In genomic region chr15:23303654-23304053, GRCh38 we compare ENCODE assay signal across 8 cellular contexts. TPM values are rescaled to one million over a fixed set of nuclear protein-coding genes. Genes with fewer than 3 reads are reported as not detected.
DNase-seq lines count a peak whose midpoint lies in the region; ATAC-seq and TF ChIP-seq lines count a peak whose summit lies in the region.
"Not testable (repeated sequence)": the region's sequence is repeated elsewhere in the genome, so short reads cannot be mapped to it uniquely, and the experiment has no call there.

No MANE protein-coding gene starts in this region.

- H3K36me3 Mint-ChIP-seq in activated CD8-positive, alpha-beta memory T cell treated with anti-CD3 and anti-CD28 coated beads, Interleukin-2, amount 10 ng/mL, durations not matched to agents 7 days and 5 days = peaks cover 15% of the 10 kb centered on the region
- not testable (repeated sequence) for H3K36me3 Mint-ChIP-seq in naive B cell

- TF ChIP-seq POLR2A in NB4 (IDR thresholded peaks at IDR 0.05; ENCODE audit: extremely low read depth, insufficient read length) = peak; percentile 45

- CTCF ChIA-PET in activated CD8-positive, alpha-beta memory T cell treated with anti-CD3 and anti-CD28 coated beads, Interleukin-2, amount 10 ng/mL, durations not matched to agents 7 days and 5 days (lab: Charles Lee) = not testable (repeated sequence)

- H3K4me3 ChIP-seq in NB4 (ENCODE audit: low read depth, low read length) (peak overlapping the region; percentile 75), cardiac fibroblast (replicated peaks in 1 of 2; ENCODE audit: low read depth in 2 of 2, low read length in 2 of 2) (peak overlapping the region; percentile 45 to 53)

- TF ChIP-seq CTCF in NB4 (IDR thresholded peaks at IDR 0.05; ENCODE audit: low read depth, low read length); cardiac fibroblast (IDR thresholded peaks at IDR 0.05; ENCODE audit: low read depth, low read length): not testable (repeated sequence)

- H3K27me3 Mint-ChIP-seq in activated CD8-positive, alpha-beta memory T cell treated with anti-CD3 and anti-CD28 coated beads, Interleukin-2, amount 10 ng/mL, durations not matched to agents 7 days and 5 days; naive B cell: not testable (repeated sequence)

- H3K27ac Mint-ChIP-seq in activated CD8-positive, alpha-beta memory T cell treated with anti-CD3 and anti-CD28 coated beads, Interleukin-2, amount 10 ng/mL, durations not matched to agents 7 days and 5 days = peak overlapping the region; percentile 85
- H3K27ac Mint-ChIP-seq in naive B cell = peak overlapping the region in 4 of 6 donors; percentile 44 to 69 (median 56)

- DNase-seq in CD1c-positive myeloid dendritic cell (ENCODE audit: extremely low spot score) (peak; percentile 42), NB4 (ENCODE audit: low read depth) (peak; percentile 70), cardiac fibroblast (ENCODE audit: low read depth in 2 of 2) (peak; percentile 20 to 38), left cardiac atrium (peak; percentile 44), naive B cell (peak; percentile 18)
- DNase-seq in activated CD8-positive, alpha-beta memory T cell treated with anti-CD3 and anti-CD28 coated beads, Interleukin-2, amount 10 ng/mL, durations not matched to agents 7 days and 5 days = peak; percentile 52
- peak; percentile 25 for DNase-seq in stimulated activated CD8-positive, alpha-beta memory T cell treated with anti-CD3 and anti-CD28 coated beads, Interleukin-4, amount 100 ng/mL, for 48 hours

- peak; percentile 14 for ATAC-seq in GM19468 (IDR thresholded peaks at IDR 0.05; ENCODE audit: extremely low read depth, unreplicated experiment)
- not testable (repeated sequence) for ATAC-seq in activated CD8-positive, alpha-beta memory T cell treated with anti-CD3 and anti-CD28 coated beads, Interleukin-2, amount 10 ng/mL, durations not matched to agents 7 days and 5 days; left cardiac atrium; naive B cell (ENCODE audit: low read depth in 2 of 2)

- intact Hi-C loops in left cardiac atrium (cut with DNase I) = not testable (repeated sequence)

- not testable (repeated sequence) for H3K9me3 Mint-ChIP-seq in activated CD8-positive, alpha-beta memory T cell treated with anti-CD3 and anti-CD28 coated beads, Interleukin-2, amount 10 ng/mL, durations not matched to agents 7 days and 5 days (ENCODE audit: low read depth); naive B cell

- peak overlapping the region; percentile 82 for H3K4me3 Mint-ChIP-seq in activated CD8-positive, alpha-beta memory T cell treated with anti-CD3 and anti-CD28 coated beads, Interleukin-2, amount 10 ng/mL, durations not matched to agents 7 days and 5 days
- peak overlapping the region; percentile 88 to 97 (median 90) for H3K4me3 Mint-ChIP-seq in naive B cell

- peaks cover 21% of the 10 kb centered on the region for H3K4me1 Mint-ChIP-seq in activated CD8-positive, alpha-beta memory T cell treated with anti-CD3 and anti-CD28 coated beads, Interleukin-2, amount 10 ng/mL, durations not matched to agents 7 days and 5 days
- peaks cover 4 to 39% (median 23%) of the 10 kb centered on the region in 3 donors for H3K4me1 Mint-ChIP-seq in naive B cell

RNA-seq across cellular contexts. Expression of gene GOLGA6L26, which starts 30.3 kb away (rescaled TPM):
- not detected for total RNA-seq in activated CD8-positive, alpha-beta memory T cell treated with anti-CD3 and anti-CD28 coated beads, Interleukin-2, amount 10 ng/mL, durations not matched to agents 7 days and 5 days
- not detected for total RNA-seq in left cardiac atrium
- not detected for polyA plus RNA-seq in naive B cell (ENCODE audit: low read depth in 6 of 6)

RNA-seq across cellular contexts. Expression of gene GOLGA8S, which starts 50.9 kb away (rescaled TPM):
- under 1 TPM; 0.49 to 0.73 TPM for total RNA-seq in activated CD8-positive, alpha-beta memory T cell treated with anti-CD3 and anti-CD28 coated beads, Interleukin-2, amount 10 ng/mL, durations not matched to agents 7 days and 5 days
- total RNA-seq in left cardiac atrium = under 1 TPM; 0.16 to 0.44 TPM
- not detected for polyA plus RNA-seq in naive B cell (ENCODE audit: low read depth in 6 of 6)

Comparison
In these comparisons a context has a peak if more than half of its experiments do, and no peak if none do; other contexts are left out.
1. DNase-seq: peak in every context shown above with its lines; median percentile 70 in NB4; 52 in activated CD8-positive, alpha-beta memory T cell treated with anti-CD3 and anti-CD28 coated beads, Interleukin-2, amount 10 ng/mL, durations not matched to agents 7 days and 5 days; 44 in left cardiac atrium; 42 in CD1c-positive myeloid dendritic cell; 29 in cardiac fibroblast; 25 in stimulated activated CD8-positive, alpha-beta memory T cell treated with anti-CD3 and anti-CD28 coated beads, Interleukin-4, amount 100 ng/mL, for 48 hours; 18 in naive B cell.